8 cellular contexts compared by ENCODE assay signal in the genomic region with DNA sequence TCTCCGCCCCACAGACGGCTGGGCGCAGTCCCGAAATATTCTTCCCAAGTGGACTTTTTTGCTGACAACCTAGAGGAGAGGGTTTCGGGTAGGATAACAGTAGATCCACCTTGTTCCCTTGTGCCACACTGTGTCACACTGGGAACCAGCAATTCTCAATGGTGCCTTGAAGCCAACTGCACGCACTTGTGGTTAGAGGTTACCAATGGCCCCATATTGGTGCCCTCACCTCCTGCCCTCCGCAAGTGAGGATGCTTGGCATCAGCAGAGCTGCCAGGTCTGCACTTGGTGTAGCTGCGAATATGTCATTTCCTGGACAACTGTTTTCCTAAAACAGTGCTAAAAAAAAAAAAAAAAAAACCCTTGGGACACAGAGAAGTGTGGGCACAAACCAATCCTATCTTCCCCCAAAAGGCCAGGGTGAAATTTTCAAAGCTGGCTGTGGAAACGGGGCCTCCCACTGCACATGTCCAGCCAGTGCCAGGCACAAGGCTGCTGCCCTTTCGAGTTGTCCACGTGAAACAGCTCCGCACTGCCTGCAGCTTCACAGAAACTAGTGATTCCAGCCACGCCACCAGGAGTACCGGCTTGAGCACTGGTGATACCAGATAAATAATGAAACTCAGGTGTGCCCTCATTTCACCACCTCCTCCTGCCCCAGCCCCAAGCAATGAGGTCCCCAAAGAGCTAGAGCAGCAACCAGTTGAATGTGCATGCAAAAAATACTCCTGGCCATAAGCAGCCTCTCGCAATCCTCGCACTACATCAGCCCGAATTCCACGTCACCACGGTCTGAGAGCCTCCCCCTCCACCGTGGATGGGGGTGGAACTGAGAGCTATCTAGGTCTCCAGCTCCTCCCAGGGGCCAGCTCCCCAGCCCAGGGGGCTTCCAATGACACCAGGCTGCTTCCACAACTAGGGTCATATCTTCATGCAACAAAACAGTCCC. TPM values are rescaled to one million over a fixed set of nuclear protein-coding genes. Genes with fewer than 3 reads are reported as not detected.
DNase-seq lines count a peak whose midpoint lies in the region; ATAC-seq and TF ChIP-seq lines count a peak whose summit lies in the region.

No MANE protein-coding gene starts in this region.

- TF ChIP-seq CTCF in WTC11 (IDR thresholded peaks at IDR 0.05): no peak

- DNase-seq in GM23248 (no peak), WTC11 (ENCODE audit: low spot score) (no peak), posterior vena cava (ENCODE audit: low spot score) (peak; percentile 72), NCI-H510A treated with DMSO at 0.1 percent for 48 hours (lab: John Stamatoyannopoulos, UW) (no peak), NCI-H2227 (lab: John Stamatoyannopoulos, UW; ENCODE audit: unreplicated experiment) (no peak)
- DNase-seq in effector memory CD8-positive, alpha-beta T cell: peak; percentile 74 to 77 (median 74)

- intact Hi-C loops in posterior vena cava (cut with DNase I): no loop called here

- no peak for ATAC-seq in WTC11
- ATAC-seq in effector memory CD8-positive, alpha-beta T cell (replicated peaks): peak; percentile 17
- ATAC-seq in GM21786 (IDR thresholded peaks at IDR 0.05; ENCODE audit: unreplicated experiment): no peak
- ATAC-seq in HG03039 (IDR thresholded peaks at IDR 0.05; ENCODE audit: unreplicated experiment): no peak

- no peaks in the 10 kb centered on the region for H4K20me1 ChIP-seq in GM23248 (ENCODE audit: insufficient read depth)

- H3K36me3 Mint-ChIP-seq in WTC11: no peaks in the 10 kb centered on the region
- H3K36me3 Mint-ChIP-seq in effector memory CD8-positive, alpha-beta T cell (ENCODE audit: insufficient read depth): peaks cover 88% of the 10 kb centered on the region

- no peaks in the 10 kb centered on the region for H3K9me3 Mint-ChIP-seq in WTC11
- no peaks in the 10 kb centered on the region for H3K9me3 Mint-ChIP-seq in effector memory CD8-positive, alpha-beta T cell

- no peak overlapping the region for H3K4me3 ChIP-seq in GM23248

- POLR2A ChIA-PET in WTC11 (lab: Charles Lee): interaction anchor here (0.6 kb wide), 1 partner anchor 498 kb away, joined by 4 read pairs; no protein-coding TSS in a partner anchor

- H3K27me3 Mint-ChIP-seq in WTC11 (ENCODE audit: low read depth): no peaks in the 10 kb centered on the region
- no peaks in the 10 kb centered on the region for H3K27me3 Mint-ChIP-seq in effector memory CD8-positive, alpha-beta T cell

- H3K4me1 Mint-ChIP-seq in WTC11: peaks cover 65% of the 10 kb centered on the region
- H3K4me1 Mint-ChIP-seq in effector memory CD8-positive, alpha-beta T cell (ENCODE audit: low read depth in 2 of 2): peaks cover 68 to 70% of the 10 kb centered on the region in 2 donors

- no peak overlapping the region for H3K27ac ChIP-seq in GM23248

- in situ Hi-C loops in GM23248 (cut with MboI): loop anchor here (25.0 kb wide), 3 partner anchors 176 to 451 kb away; a partner anchor contains a TSS

- WGBS in GM23248 (ENCODE audit: low coverage in 1 of 2, low lambda C conversion rate in 2 of 2, missing lambda C conversion rate in 2 of 2), 2 experiments: 66 to 70% methylated on average over 19 to 20 of the region's 20 CpGs

- no peak overlapping the region for H3K4me2 ChIP-seq in GM23248 (ENCODE audit: unreplicated experiment)

- no peaks in the 10 kb centered on the region for H3K9me3 ChIP-seq in GM23248 (ENCODE audit: low read depth)

- H3K79me2 ChIP-seq in GM23248 (ENCODE audit: insufficient read depth): no peaks in the 10 kb centered on the region

- no peaks in the 10 kb centered on the region for H3K9me2 ChIP-seq in GM23248 (ENCODE audit: insufficient read depth)

- no peaks in the 10 kb centered on the region for H3K36me3 ChIP-seq in GM23248 (ENCODE audit: low read depth)

- H3K4me3 Mint-ChIP-seq in WTC11: no peak overlapping the region
- peak overlapping the region; percentile 84 to 87 for H3K4me3 Mint-ChIP-seq in effector memory CD8-positive, alpha-beta T cell

- no peak overlapping the region for H2AFZ ChIP-seq in GM23248

- H3K27ac Mint-ChIP-seq in WTC11: peak overlapping the region; percentile 53; the same call in 1 of the 2 replicates
- peak overlapping the region; percentile 99 to 100 for H3K27ac Mint-ChIP-seq in effector memory CD8-positive, alpha-beta T cell

- peaks cover 31% of the 10 kb centered on the region for H3K4me1 ChIP-seq in GM23248 (ENCODE audit: insufficient read depth)

- H3K9ac ChIP-seq in GM23248: 0 out of 2 replicates have a peak overlapping the region, but pooled peaks have one; percentile 13

- no peaks in the 10 kb centered on the region for H3K27me3 ChIP-seq in GM23248 (replicated peaks; ENCODE audit: insufficient read depth)

- CTCF ChIA-PET in WTC11 (lab: Charles Lee): interaction anchor here (0.6 to 1.2 kb wide), 7 partner anchors 11 to 858 kb away, joined by 3 to 7 read pairs (median 3); a partner anchor contains a TSS

- peaks cover 35% of the 10 kb centered on the region for H3F3A ChIP-seq in GM23248 (ENCODE audit: insufficient read depth)

TF ChIP-seq in WTC11, 78 proteins besides CTCF, POLR2A, EP300 and RAD21:
- TF ChIP-seq NFYB (CRISPR knock-in tag; conservative IDR thresholded peaks at IDR 0.05; ENCODE audit: low read depth): no peak
- no peak for TF ChIP-seq ETV6 (CRISPR knock-in tag; IDR thresholded peaks at IDR 0.05)
- TF ChIP-seq MYBL2 (CRISPR knock-in tag; IDR thresholded peaks at IDR 0.05): no peak
- TF ChIP-seq, protein P1, sequence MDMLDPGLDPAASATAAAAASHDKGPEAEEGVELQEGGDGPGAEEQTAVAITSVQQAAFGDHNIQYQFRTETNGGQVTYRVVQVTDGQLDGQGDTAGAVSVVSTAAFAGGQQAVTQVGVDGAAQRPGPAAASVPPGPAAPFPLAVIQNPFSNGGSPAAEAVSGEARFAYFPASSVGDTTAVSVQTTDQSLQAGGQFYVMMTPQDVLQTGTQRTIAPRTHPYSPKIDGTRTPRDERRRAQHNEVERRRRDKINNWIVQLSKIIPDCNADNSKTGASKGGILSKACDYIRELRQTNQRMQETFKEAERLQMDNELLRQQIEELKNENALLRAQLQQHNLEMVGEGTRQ (CRISPR knock-in tag; IDR thresholded peaks at IDR 0.05): no peak
- TF ChIP-seq TEAD1 (CRISPR knock-in tag; IDR thresholded peaks at IDR 0.05): no peak
- TF ChIP-seq FOXK1 (CRISPR knock-in tag; IDR thresholded peaks at IDR 0.05): no peak

RNA-seq across cellular contexts. Expression of a gene that starts 51.2 kb away (rescaled TPM):
- total RNA-seq in GM23248 (2014; rRNA removed; shearing (Covaris generic)): 7.3 and 10.3 TPM in 2 replicates
- 15.7 and 15.8 TPM in 2 replicates for polyA plus RNA-seq in GM23248 (2016; fragmentation: Nextera tagmentation; extraction: Ambion mirVana)
- 23.7 to 29.3 TPM (median 24.0 TPM) in 3 replicates for total RNA-seq in WTC11 (2021)
- total RNA-seq in posterior vena cava: 10 to 100 TPM; 25.8 to 26.0 TPM

RNA-seq across cellular contexts. Expression of a gene that starts 51.4 kb away (rescaled TPM):
- 46.8 and 66.0 TPM in 2 replicates for total RNA-seq in GM23248 (2014; rRNA removed; shearing (Covaris generic))
- 79.7 and 80.7 TPM in 2 replicates for polyA plus RNA-seq in GM23248 (2016; fragmentation: Nextera tagmentation; extraction: Ambion mirVana)
- total RNA-seq in WTC11 (2021) (34.1 to 36.8 TPM (median 36.4 TPM) in 3 replicates), posterior vena cava (10 to 100 TPM; 31.3 to 40.0 TPM)

Comparison
In these comparisons a context has a peak if more than half of its experiments do, and no peak if none do; other contexts are left out.
1. DNase-seq: peak in effector memory CD8-positive, alpha-beta T cell (3 of 3) and posterior vena cava (single experiment); none in GM23248 (single experiment), WTC11 (single experiment), NCI-H510A treated with DMSO at 0.1 percent for 48 hours (single experiment) and NCI-H2227 (single experiment).